ENCODE assay signal across 14 cellular contexts in genomic region chr9:15244001-15244441, GRCh38.
DNase-seq lines count a peak whose midpoint lies in the region; TF ChIP-seq lines count a peak whose summit lies in the region.
"Had no signal": no experiment of that assay in that cellular context is flagged by ENCODE, and none has a peak within 500 bp of the region (broad histone marks: within the 10 kb centered on the region; RNA-seq: fewer than 3 reads in every experiment).

No MANE protein-coding gene starts in this region.

- intact Hi-C loops in thyroid gland (cut with DNase I) = no loop called here

- peaks cover 89% of the 10 kb centered on the region for H3K4me1 Mint-ChIP-seq in chondrocyte (ENCODE audit: low read depth)

- H3K36me3 ChIP-seq in GM23248 (ENCODE audit: low read depth) (no peaks in the 10 kb centered on the region), thyroid gland (no peaks in the 10 kb centered on the region), hepatocyte (replicated peaks; ENCODE audit: insufficient read depth, low read depth) (no peaks in the 10 kb centered on the region)
- H3K36me3 ChIP-seq: ovary had no signal

- peak overlapping the region; percentile 91 for H3K27ac Mint-ChIP-seq in chondrocyte (ENCODE audit: unreplicated experiment)
- H3K27ac Mint-ChIP-seq: activated CD4-positive, alpha-beta memory T cell treated with anti-CD3 and anti-CD28 coated beads for 36 hours had no signal

- in situ Hi-C loops in GM23248 (cut with MboI) = no loop called here

- TF ChIP-seq POLR2A in thyroid gland (IDR thresholded peaks at IDR 0.05) = peak in 1 of 2 donors; percentile 7

- peak overlapping the region; percentile 40 for H3K4me3 Mint-ChIP-seq in chondrocyte (ENCODE audit: unreplicated experiment)
- H3K4me3 Mint-ChIP-seq: activated CD4-positive, alpha-beta memory T cell treated with anti-CD3 and anti-CD28 coated beads for 36 hours had no signal

- H3K4me1 ChIP-seq in GM23248 (ENCODE audit: insufficient read depth) (peaks cover 45% of the 10 kb centered on the region), thyroid gland (peaks cover 19 to 22% of the 10 kb centered on the region in 2 donors), hepatocyte (ENCODE audit: insufficient read depth) (no peaks in the 10 kb centered on the region)
- H3K4me1 ChIP-seq: testis had no signal

- peak overlapping the region; percentile 35 for H3K27ac ChIP-seq in GM23248
- peak overlapping the region; percentile 67 to 96 (median 75) for H3K27ac ChIP-seq in thyroid gland
- no peak overlapping the region for H3K27ac ChIP-seq in hepatocyte
- H3K27ac ChIP-seq: C4-2B, ovary had no signal

- no peaks in the 10 kb centered on the region for H3K27me3 ChIP-seq in GM23248 (replicated peaks; ENCODE audit: insufficient read depth)
- H3K27me3 ChIP-seq in thyroid gland = no peaks in the 10 kb centered on the region
- no peaks in the 10 kb centered on the region for H3K27me3 ChIP-seq in hepatocyte
- H3K27me3 ChIP-seq: ovary, testis had no signal

- no peaks in the 10 kb centered on the region for H3K9me3 Mint-ChIP-seq in chondrocyte (ENCODE audit: low read depth)

- TF ChIP-seq CTCF in chondrocyte (IDR thresholded peaks at IDR 0.05) (no peak), thyroid gland (IDR thresholded peaks at IDR 0.05) (no peak), hepatocyte (IDR thresholded peaks at IDR 0.05; ENCODE audit: poor library complexity) (no peak)

- H3K79me2 ChIP-seq in GM23248 (ENCODE audit: insufficient read depth) (0 out of 2 replicates have a peak, but pooled peaks cover 14% of the 10 kb centered on the region), hepatocyte (peaks cover 4% of the 10 kb centered on the region)

- peaks cover under 1% of the 10 kb centered on the region for H3K36me3 Mint-ChIP-seq in chondrocyte (ENCODE audit: low read depth)

- H3K9me2 ChIP-seq in GM23248 (ENCODE audit: insufficient read depth) (no peaks in the 10 kb centered on the region), hepatocyte (replicated peaks; ENCODE audit: insufficient read depth) (no peaks in the 10 kb centered on the region)

- DNase-seq in GM23248 = peak; percentile 39
- DNase-seq in chondrocyte (ENCODE audit: low spot score) = no peak
- peak; percentile 20 for DNase-seq in left kidney (ENCODE audit: low read depth, low spot score)
- peak; percentile 42 to 67 for DNase-seq in thyroid gland
- DNase-seq in hepatocyte (ENCODE audit: low spot score) = no peak
- DNase-seq in NCI-H2196 treated with DMSO at 0.1 percent for 48 hours (lab: John Stamatoyannopoulos, UW; ENCODE audit: unreplicated experiment) = no peak
- DNase-seq in LoVo (ENCODE audit: low spot score) = no peak
- DNase-seq in activated CD4-positive, alpha-beta T cell treated with anti-CD3 and anti-CD28 coated beads, Interleukin-2, amount 50 U/mL, for 4 hours = no peak
- DNase-seq: activated CD4-positive, alpha-beta memory T cell treated with anti-CD3 and anti-CD28 coated beads for 36 hours; effector CD8-positive, alpha-beta T cell; ovary; SIG-M5; testis had no signal

- no peak overlapping the region for H3K4me3 ChIP-seq in GM23248
- no peak overlapping the region for H3K4me3 ChIP-seq in thyroid gland (replicated peaks in 1 of 3)
- H3K4me3 ChIP-seq in hepatocyte = no peak overlapping the region
- H3K4me3 ChIP-seq: ovary, testis had no signal

- WGBS in GM23248 (ENCODE audit: low coverage in 1 of 2, low lambda C conversion rate in 2 of 2, missing lambda C conversion rate in 2 of 2), 2 experiments = 59 to 61% methylated on average over 4 of the region's 4 CpGs
- WGBS in thyroid gland, 2 donors = 84 to 93% methylated on average over 4 of the region's 4 CpGs
- WGBS in hepatocyte (ENCODE audit: low lambda C conversion rate, missing lambda C conversion rate) = 96% methylated on average over 4 of the region's 4 CpGs

- no peak overlapping the region for H3K9ac ChIP-seq in GM23248

- H3K27me3 Mint-ChIP-seq in chondrocyte (ENCODE audit: low read depth) = no peaks in the 10 kb centered on the region
- H3K27me3 Mint-ChIP-seq: activated CD4-positive, alpha-beta memory T cell treated with anti-CD3 and anti-CD28 coated beads for 36 hours had no signal

- H3F3A ChIP-seq in GM23248 (ENCODE audit: insufficient read depth) = peaks cover 25% of the 10 kb centered on the region

- H3K9me3 ChIP-seq in GM23248 (ENCODE audit: low read depth) = no peaks in the 10 kb centered on the region
- no peaks in the 10 kb centered on the region for H3K9me3 ChIP-seq in thyroid gland
- no peaks in the 10 kb centered on the region for H3K9me3 ChIP-seq in hepatocyte (ENCODE audit: low read depth)
- H3K9me3 ChIP-seq: ovary, testis had no signal

- H2AFZ ChIP-seq in GM23248 (no peak overlapping the region), hepatocyte (no peak overlapping the region)

- H4K20me1 ChIP-seq in GM23248 (ENCODE audit: insufficient read depth) (no peaks in the 10 kb centered on the region), hepatocyte (ENCODE audit: insufficient read depth, poor library complexity, severe bottlenecking) (no peaks in the 10 kb centered on the region)

- H3K4me2 ChIP-seq in GM23248 (ENCODE audit: unreplicated experiment) (peak overlapping the region; percentile 37), hepatocyte (no peak overlapping the region)

Comparison
In these comparisons a context has a peak if more than half of its experiments do, and no peak if none do; other contexts are left out.
1. DNase-seq: peak in GM23248 (single experiment), left kidney (single experiment) and thyroid gland (2 of 2); none in chondrocyte (single experiment), hepatocyte (single experiment), NCI-H2196 treated with DMSO at 0.1 percent for 48 hours (single experiment), LoVo (single experiment) and activated CD4-positive, alpha-beta T cell treated with anti-CD3 and anti-CD28 coated beads, Interleukin-2, amount 50 U/mL, for 4 hours (0 of 2).